Comparison of ENCODE assay signal across 2 cellular contexts in the genomic region with DNA sequence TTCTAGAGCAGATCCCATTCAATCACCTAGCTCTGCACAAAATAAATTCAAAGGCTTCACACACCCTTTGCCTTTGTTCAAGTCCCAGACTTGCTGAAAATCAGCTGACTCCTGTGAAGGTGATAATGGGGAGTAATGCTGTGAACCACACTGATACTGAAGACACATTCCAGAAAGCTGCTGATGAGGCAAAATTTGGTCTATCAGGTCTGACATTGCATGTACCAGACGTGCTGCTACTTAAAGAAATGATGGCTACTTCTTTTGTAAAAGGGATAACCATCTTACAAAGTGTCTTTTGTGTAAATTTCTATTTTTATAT.
TF ChIP-seq lines count a peak whose summit lies in the region.

No MANE protein-coding gene starts in this region.

TF ChIP-seq in IMR-90, 13 proteins besides CTCF, POLR2A, EP300 and RAD21:
- TF ChIP-seq ELK1 (IDR thresholded peaks at IDR 0.05; ENCODE audit: borderline replicate concordance, low read depth, low read length) (no peak), MAFK (IDR thresholded peaks at IDR 0.05; ENCODE audit: low read depth, low read length) (peak; percentile 91)

TF ChIP-seq in K562, 482 proteins besides CTCF, POLR2A, EP300 and RAD21:
- TF ChIP-seq BRF1 (IDR thresholded peaks at IDR 0.05; ENCODE audit: borderline replicate concordance, extremely low read depth, insufficient read length) = no peak
- TF ChIP-seq PTBP1 (IDR thresholded peaks at IDR 0.05; ENCODE audit: low read depth, low read length) = no peak
- TF ChIP-seq NCOR1 (IDR thresholded peaks at IDR 0.05) = no peak
- TF ChIP-seq, protein P1, sequence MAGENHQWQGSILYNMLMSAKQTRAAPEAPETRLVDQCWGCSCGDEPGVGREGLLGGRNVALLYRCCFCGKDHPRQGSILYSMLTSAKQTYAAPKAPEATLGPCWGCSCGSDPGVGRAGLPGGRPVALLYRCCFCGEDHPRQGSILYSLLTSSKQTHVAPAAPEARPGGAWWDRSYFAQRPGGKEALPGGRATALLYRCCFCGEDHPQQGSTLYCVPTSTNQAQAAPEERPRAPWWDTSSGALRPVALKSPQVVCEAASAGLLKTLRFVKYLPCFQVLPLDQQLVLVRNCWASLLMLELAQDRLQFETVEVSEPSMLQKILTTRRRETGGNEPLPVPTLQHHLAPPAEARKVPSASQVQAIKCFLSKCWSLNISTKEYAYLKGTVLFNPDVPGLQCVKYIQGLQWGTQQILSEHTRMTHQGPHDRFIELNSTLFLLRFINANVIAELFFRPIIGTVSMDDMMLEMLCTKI (IDR thresholded peaks at IDR 0.05; ENCODE audit: partially characterized antibody) = no peak
- TF ChIP-seq C11orf30 (IDR thresholded peaks at IDR 0.05; ENCODE audit: low read depth) = peak; percentile 82
- TF ChIP-seq RBM17 (IDR thresholded peaks at IDR 0.05; ENCODE audit: borderline replicate concordance, low read depth, low read length) = no peak
- no peak for TF ChIP-seq U2AF2 (optimal IDR thresholded peaks at IDR 0.05; ENCODE audit: low read depth, low read length)
- no peak for TF ChIP-seq EZH2 (IDR thresholded peaks at IDR 0.05; ENCODE audit: borderline replicate concordance, low read depth, low read length)
- no peak for TF ChIP-seq ZKSCAN1 (IDR thresholded peaks at IDR 0.05; ENCODE audit: low read depth, low read length)
- TF ChIP-seq, protein P2, sequence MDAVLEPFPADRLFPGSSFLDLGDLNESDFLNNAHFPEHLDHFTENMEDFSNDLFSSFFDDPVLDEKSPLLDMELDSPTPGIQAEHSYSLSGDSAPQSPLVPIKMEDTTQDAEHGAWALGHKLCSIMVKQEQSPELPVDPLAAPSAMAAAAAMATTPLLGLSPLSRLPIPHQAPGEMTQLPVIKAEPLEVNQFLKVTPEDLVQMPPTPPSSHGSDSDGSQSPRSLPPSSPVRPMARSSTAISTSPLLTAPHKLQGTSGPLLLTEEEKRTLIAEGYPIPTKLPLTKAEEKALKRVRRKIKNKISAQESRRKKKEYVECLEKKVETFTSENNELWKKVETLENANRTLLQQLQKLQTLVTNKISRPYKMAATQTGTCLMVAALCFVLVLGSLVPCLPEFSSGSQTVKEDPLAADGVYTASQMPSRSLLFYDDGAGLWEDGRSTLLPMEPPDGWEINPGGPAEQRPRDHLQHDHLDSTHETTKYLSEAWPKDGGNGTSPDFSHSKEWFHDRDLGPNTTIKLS (IDR thresholded peaks at IDR 0.05; ENCODE audit: borderline replicate concordance, low read depth) = no peak
- TF ChIP-seq MAFK (IDR thresholded peaks at IDR 0.05; ENCODE audit: low read length) = peak; percentile 76
- peak; percentile 83 for TF ChIP-seq MAFG (tag; conservative IDR thresholded peaks at IDR 0.05)
- TF ChIP-seq ZNF316 (IDR thresholded peaks at IDR 0.05) = peak; percentile 86
- peak; percentile 68 for TF ChIP-seq MAFF (IDR thresholded peaks at IDR 0.05; ENCODE audit: low read length)
TF ChIP-seq in K562: peak in this region for 5.
